Comparison of ENCODE assay signal across 1 cellular context in genomic region chr11:17353228-17354021, GRCh38.
TF ChIP-seq lines count a peak whose summit lies in the region.

No MANE protein-coding gene starts in this region.

TF ChIP-seq in K562, 482 proteins besides CTCF, POLR2A, EP300 and RAD21 (continued from another document and continues in another):
- TF ChIP-seq SIN3A (IDR thresholded peaks at IDR 0.05; ENCODE audit: borderline replicate concordance in 2 of 2, control insufficient read depth in 1 of 2, low read depth in 2 of 2, low read length in 2 of 2) = peak; percentile 57 to 68; a peak in 2 of 4 replicates
- TF ChIP-seq ZNF592 (IDR thresholded peaks at IDR 0.05) = peak; percentile 45; the same call in 1 of the 2 replicates
- TF ChIP-seq MLLT1 (IDR thresholded peaks at IDR 0.05) = peak in 1 of 2 experiments; percentile 84; a peak in 1 of 4 replicates
- TF ChIP-seq GTF2E2 (tag; IDR thresholded peaks at IDR 0.05) = peak; percentile 77; the same call in 1 of the 2 replicates
- peak; percentile 44 for TF ChIP-seq MEIS2 (IDR thresholded peaks at IDR 0.05; ENCODE audit: partially characterized antibody)
- TF ChIP-seq ZFX (CRISPR knock-in tag; IDR thresholded peaks at IDR 0.05) = peak; percentile 70
- peak; percentile 16 to 39; a peak in 1 of 4 replicates for TF ChIP-seq NRF1 (conservative IDR thresholded peaks at IDR 0.05 in 1 of 2, IDR thresholded peaks at IDR 0.05 in 1 of 2)
- TF ChIP-seq BRD9 (IDR thresholded peaks at IDR 0.05; ENCODE audit: low read depth, partially characterized antibody) = peak; percentile 24
- TF ChIP-seq CCNT2 (IDR thresholded peaks at IDR 0.05; ENCODE audit: borderline replicate concordance, extremely low read depth, insufficient read length, low read depth, low read length) = peak; percentile 65
- TF ChIP-seq CREM (IDR thresholded peaks at IDR 0.05; ENCODE audit: low read depth) = peak; percentile 89
- TF ChIP-seq HSF4 (CRISPR knock-in tag; IDR thresholded peaks at IDR 0.05; ENCODE audit: borderline replicate concordance) = no peak
- TF ChIP-seq SAFB2 (IDR thresholded peaks at IDR 0.05; ENCODE audit: borderline replicate concordance, low read depth, low read length, severe bottlenecking) = no peak
- TF ChIP-seq ZNF174 (CRISPR knock-in tag; IDR thresholded peaks at IDR 0.05) = no peak
- peak; percentile 73 for TF ChIP-seq TFAP4 (CRISPR knock-in tag; IDR thresholded peaks at IDR 0.05; ENCODE audit: borderline replicate concordance)
- peak; percentile 97 for TF ChIP-seq ZBTB7A (IDR thresholded peaks at IDR 0.05; ENCODE audit: borderline replicate concordance, control insufficient read depth, low read depth, low read length)
- no peak for TF ChIP-seq TEAD4 (IDR thresholded peaks at IDR 0.05; ENCODE audit: low read length)
- TF ChIP-seq TEAD4 (CRISPR knock-in tag; IDR thresholded peaks at IDR 0.05; ENCODE audit: borderline replicate concordance) = no peak
- TF ChIP-seq MTA1 (IDR thresholded peaks at IDR 0.05; ENCODE audit: borderline replicate concordance) = peak; percentile 66; the same call in 1 of the 2 replicates
- TF ChIP-seq POLR2G (IDR thresholded peaks at IDR 0.05; ENCODE audit: low read depth, low read length) = peak; percentile 95
- no peak; the same call in 1 of the 2 replicates for TF ChIP-seq ZC3H4 (CRISPR knock-in tag; IDR thresholded peaks at IDR 0.05; ENCODE audit: borderline replicate concordance)
- TF ChIP-seq NFIC (IDR thresholded peaks at IDR 0.05) = 0 out of 2 replicates have a peak, but pooled peaks have one; percentile 3
- TF ChIP-seq HDAC2 (IDR thresholded peaks at IDR 0.05) = 0 out of 2 replicates have a peak, but pooled peaks have one; percentile 35
- TF ChIP-seq JUN (IDR thresholded peaks at IDR 0.05; ENCODE audit: borderline replicate concordance, low read depth, low read length) = 0 out of 2 replicates have a peak, but pooled peaks have one; percentile 12
- no peak for TF ChIP-seq JUN (CRISPR knock-in tag; IDR thresholded peaks at IDR 0.05; ENCODE audit: borderline replicate concordance)
- peak; percentile 41 for TF ChIP-seq PML (IDR thresholded peaks at IDR 0.05; ENCODE audit: low read length)
- TF ChIP-seq ZNF395 (CRISPR knock-in tag; IDR thresholded peaks at IDR 0.05) = 0 out of 2 replicates have a peak, but pooled peaks have one; percentile 53
- peak; percentile 90 for TF ChIP-seq CXXC5 (CRISPR knock-in tag; IDR thresholded peaks at IDR 0.05)
- no peak for TF ChIP-seq USF2 (CRISPR knock-in tag; IDR thresholded peaks at IDR 0.05)
- peak; percentile 63 for TF ChIP-seq ATF7 (IDR thresholded peaks at IDR 0.05)
- TF ChIP-seq HCFC1 (IDR thresholded peaks at IDR 0.05; ENCODE audit: low read depth, low read length) = peak; percentile 39; the same call in 1 of the 2 replicates
- no peak for TF ChIP-seq ZBTB17 (CRISPR knock-in tag; IDR thresholded peaks at IDR 0.05)
- peak; percentile 74 for TF ChIP-seq TAF1 (IDR thresholded peaks at IDR 0.05; ENCODE audit: control insufficient read depth, extremely low read depth, insufficient read depth, low read length, severe bottlenecking)
- TF ChIP-seq TSHZ1 (CRISPR knock-in tag; IDR thresholded peaks at IDR 0.05) = no peak
- peak; percentile 34; the same call in 1 of the 2 replicates for TF ChIP-seq ZNF12 (CRISPR knock-in tag; IDR thresholded peaks at IDR 0.05)
- peak; percentile 83 for TF ChIP-seq L3MBTL2 (IDR thresholded peaks at IDR 0.05)
- peak; percentile 66 for TF ChIP-seq CBFB (CRISPR knock-in tag; IDR thresholded peaks at IDR 0.05)
- TF ChIP-seq FOS (IDR thresholded peaks at IDR 0.05; ENCODE audit: extremely low read depth, insufficient read length) = no peak
- peak; percentile 80 for TF ChIP-seq ZNF511 (CRISPR knock-in tag; IDR thresholded peaks at IDR 0.05)
- TF ChIP-seq ZBTB11 (CRISPR knock-in tag; IDR thresholded peaks at IDR 0.05) = peak in 2 of 3 experiments; percentile 58 to 90; a peak in 4 of 6 replicates
- no peak for TF ChIP-seq CTCFL (IDR thresholded peaks at IDR 0.05; ENCODE audit: borderline replicate concordance, insufficient read depth, low read depth, low read length, poor library complexity, severe bottlenecking)
- no peak for TF ChIP-seq ZNF282 (CRISPR knock-in tag; IDR thresholded peaks at IDR 0.05)
